8 cellular contexts compared by ENCODE assay signal in the genomic region with DNA sequence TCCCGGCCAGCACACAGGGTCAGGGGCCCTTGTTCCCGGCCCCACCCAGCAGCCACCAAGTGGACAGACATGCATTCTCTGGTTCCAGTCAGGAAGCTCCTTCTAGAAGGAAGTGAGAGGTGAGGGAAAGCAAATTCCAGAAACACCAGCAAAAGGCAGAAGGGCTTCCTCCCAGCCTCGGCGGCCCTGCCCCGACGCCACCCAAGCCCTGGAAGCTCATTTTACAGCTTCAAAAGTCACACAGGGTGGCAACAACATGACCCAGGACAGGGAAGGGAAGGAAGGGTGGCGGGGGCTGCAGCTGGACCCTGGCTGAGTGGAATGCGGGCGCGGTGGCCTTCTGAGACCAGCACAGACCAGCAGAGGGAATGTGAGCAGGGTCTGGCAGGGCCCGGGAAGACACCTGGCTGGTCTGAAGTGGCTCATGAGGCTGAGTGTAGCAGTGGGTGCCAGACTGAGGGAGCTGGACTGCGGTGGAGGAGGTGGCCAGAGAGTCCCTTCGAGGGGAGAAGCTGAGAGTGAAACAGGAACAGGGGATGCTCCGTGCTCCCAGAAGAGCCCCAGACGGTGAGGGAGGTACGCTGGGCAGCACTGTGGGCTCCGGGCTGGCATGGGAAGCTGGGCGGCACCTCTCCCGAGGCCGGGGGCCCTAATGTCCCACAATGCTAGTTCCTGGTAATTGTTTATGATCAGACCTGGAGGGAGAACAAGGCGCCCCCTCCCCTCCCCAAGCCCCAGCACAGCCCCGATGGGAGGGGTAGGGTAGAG. TPM values are rescaled to one million over a fixed set of nuclear protein-coding genes. Genes with fewer than 3 reads are reported as not detected.
DNase-seq lines count a peak whose midpoint lies in the region; FAIRE-seq and TF ChIP-seq lines count a peak whose summit lies in the region.

No MANE protein-coding gene starts in this region.

- FAIRE-seq in frontal cortex (lab: Jason Lieb, UNC) = no peak

- TSS peak; percentile 15 for BruUV-seq in Calu3 (replicated peaks; lab: Mats Ljungman, UMichigan)

- intact Hi-C loops in Calu3 (cut with micrococcal nuclease; ENCODE audit: unreplicated experiment) (loop anchor here (5.0 kb wide), 1 partner anchor 41 kb away; no protein-coding TSS in a partner anchor), esophagus squamous epithelium (cut with DNase I) (no loop called here), prostate gland (cut with DNase I) (no loop called here), head of caudate nucleus (cut with DNase I) (no loop called here)

- DNase-seq in Calu3 (peak; percentile 35), SK-N-MC (ENCODE audit: low read depth, low spot score) (no peak), esophagus squamous epithelium (lab: John Stamatoyannopoulos, UW) (no peak), prostate gland (ENCODE audit: low spot score) (no peak), anterior cingulate cortex (lab: John Stamatoyannopoulos, UW) (no peak), NOMO-1 (lab: John Stamatoyannopoulos, UW; ENCODE audit: unreplicated experiment in 2 of 2) (no peak), frontal cortex (ENCODE audit: low spot score in 2 of 2) (no peak), head of caudate nucleus (no peak)

- H3K27me3 ChIP-seq in esophagus squamous epithelium (no peaks in the 10 kb centered on the region), prostate gland (replicated peaks; ENCODE audit: insufficient read depth) (no peaks in the 10 kb centered on the region)

- no peak for TF ChIP-seq CTCF in Calu3 (IDR thresholded peaks at IDR 0.05; ENCODE audit: unreplicated experiment)
- no peak for TF ChIP-seq CTCF in esophagus squamous epithelium (IDR thresholded peaks at IDR 0.05)
- no peak for TF ChIP-seq CTCF in prostate gland (IDR thresholded peaks at IDR 0.05)

- 75 to 88% methylated on average over 15 to 19 of the region's 22 CpGs for WGBS in esophagus squamous epithelium, 2 donors
- WGBS in prostate gland = 71% methylated on average over 22 of the region's 22 CpGs

- CTCF ChIA-PET in Calu3 (lab: Charles Lee) = interaction anchor here (0.5 to 4.2 kb wide), 14 partner anchors 9 to 1336 kb away, joined by 3 to 46 read pairs (median 5); a partner anchor contains a TSS

- H3K27me3 Mint-ChIP-seq in Calu3 (ENCODE audit: unreplicated experiment) = no peaks in the 10 kb centered on the region

- H3K36me3 ChIP-seq in SK-N-MC (ENCODE audit: insufficient read depth, low read length) (peaks cover 18% of the 10 kb centered on the region), esophagus squamous epithelium (peaks cover 41 to 60% (median 43%) of the 10 kb centered on the region in 3 donors), prostate gland (peaks cover 31 to 40% of the 10 kb centered on the region in 2 donors)

- peak overlapping the region; percentile 94 for H3K27ac Mint-ChIP-seq in Calu3 (ENCODE audit: unreplicated experiment)

- H3K27ac ChIP-seq in SK-N-MC (peak overlapping the region; percentile 2; the same call in 1 of the 2 replicates), esophagus squamous epithelium (peak overlapping the region; percentile 90 to 95 (median 92)), prostate gland (peak overlapping the region; percentile 84 to 86)

- H3K9me3 ChIP-seq in SK-N-MC (ENCODE audit: low read depth, low read length) (no peaks in the 10 kb centered on the region), esophagus squamous epithelium (no peaks in the 10 kb centered on the region), prostate gland (no peaks in the 10 kb centered on the region)

- H3K4me1 Mint-ChIP-seq in Calu3 (ENCODE audit: low read depth, unreplicated experiment) = peaks cover 18% of the 10 kb centered on the region

- peak overlapping the region; percentile 68 for H3K4me3 Mint-ChIP-seq in Calu3 (ENCODE audit: low read depth, unreplicated experiment)

- H3K9me3 Mint-ChIP-seq in Calu3 (ENCODE audit: low read depth, unreplicated experiment) = no peaks in the 10 kb centered on the region

- H3K4me3 ChIP-seq in SK-N-MC (no peak overlapping the region), esophagus squamous epithelium (no peak overlapping the region), prostate gland (no peak overlapping the region)

- TF ChIP-seq POLR2A in esophagus squamous epithelium (IDR thresholded peaks at IDR 0.05) (no peak), prostate gland (IDR thresholded peaks at IDR 0.05) (no peak)

- H3K9ac ChIP-seq in SK-N-MC (ENCODE audit: insufficient read length) = no peak overlapping the region

- peaks cover 85% of the 10 kb centered on the region for H3K36me3 Mint-ChIP-seq in Calu3 (ENCODE audit: insufficient read depth, unreplicated experiment)

- H3K4me1 ChIP-seq in esophagus squamous epithelium = peaks cover 26 to 94% (median 56%) of the 10 kb centered on the region in 3 donors
- H3K4me1 ChIP-seq in prostate gland (replicated peaks) = peaks cover 16% of the 10 kb centered on the region

RNA-seq across cellular contexts. Expression of a gene that starts 1.9 kb away (rescaled TPM):
- 103 and 104 TPM in 2 replicates for total RNA-seq in Calu3 (2022)
- 10 to 100 TPM; 16.5 to 21.5 (median 16.9) TPM for total RNA-seq in esophagus squamous epithelium
- total RNA-seq in prostate gland = 10 to 100 TPM in 1 of 2 donors, 1 to 10 TPM in 1; 2.9 to 16.2 TPM
- total RNA-seq in frontal cortex = 0.41 TPM

RNA-seq across cellular contexts. Expression of a gene that starts 9.0 kb away (rescaled TPM):
- total RNA-seq in Calu3 (2022) = 126 and 133 TPM in 2 replicates
- total RNA-seq in esophagus squamous epithelium = 10 to 100 TPM; 24.9 to 44.2 (median 36.9) TPM
- 100 to 1,000 TPM in 1 of 2 donors, 10 to 100 TPM in 1; 88.9 to 125 TPM for total RNA-seq in prostate gland
- 22.0 TPM for total RNA-seq in frontal cortex

RNA-seq across cellular contexts. Expression of a gene that starts 32.3 kb away (rescaled TPM):
- total RNA-seq in Calu3 (2022) (51.2 and 54.1 TPM in 2 replicates), esophagus squamous epithelium (10 to 100 TPM; 19.5 to 33.4 (median 25.5) TPM), prostate gland (10 to 100 TPM; 21.3 to 62.9 TPM), frontal cortex (13.9 TPM)

RNA-seq across cellular contexts. Expression of a gene that starts 50.6 kb away (rescaled TPM):
- 15.4 and 18.9 TPM in 2 replicates for total RNA-seq in Calu3 (2022)
- total RNA-seq in esophagus squamous epithelium = 10 to 100 TPM; 17.3 to 24.6 (median 19.6) TPM
- 10 to 100 TPM; 27.5 to 28.1 TPM for total RNA-seq in prostate gland
- 11.8 TPM for total RNA-seq in frontal cortex

RNA-seq across cellular contexts. Expression of a gene that starts 58.6 kb away (rescaled TPM):
- total RNA-seq in Calu3 (2022) (112 and 130 TPM in 2 replicates), esophagus squamous epithelium (10 to 100 TPM; 40.2 to 49.2 (median 41.0) TPM), prostate gland (10 to 100 TPM; 40.3 to 85.6 TPM), frontal cortex (32.2 TPM)

Comparison
In these comparisons a context has a peak if more than half of its experiments do, and no peak if none do; other contexts are left out.
1. H3K27ac ChIP-seq: peak in every context shown above with its lines; median percentile 92 in esophagus squamous epithelium; 85 in prostate gland; 2 in SK-N-MC.